In genomic region chr11:67290801-67291200, GRCh38 we compare ENCODE assay signal across 9 cellular contexts. TPM values are rescaled to one million over a fixed set of nuclear protein-coding genes. Genes with fewer than 3 reads are reported as not detected.
DNase-seq lines count a peak whose midpoint lies in the region; ATAC-seq and TF ChIP-seq lines count a peak whose summit lies in the region.
"Had no signal": no experiment of that assay in that cellular context is flagged by ENCODE, and none has a peak within 500 bp of the region (broad histone marks: within the 10 kb centered on the region; RNA-seq: fewer than 3 reads in every experiment).

No MANE protein-coding gene starts in this region.

- ATAC-seq in HG03460 (IDR thresholded peaks at IDR 0.05; ENCODE audit: unreplicated experiment), result no peak

- CTCF ChIA-PET in activated CD4-positive, alpha-beta T cell treated with anti-CD3 and anti-CD28 coated beads, Interleukin-2, amount 10 ng/mL, durations not matched to agents 7 days and 5 days (lab: Charles Lee), result interaction anchor here (1.3 to 6.1 kb wide), 2 partner anchors 12 to 13 kb away, joined by 7 to 41 read pairs; partner anchors contain the start of gene SSH3

- POLR2A ChIA-PET in activated CD4-positive, alpha-beta T cell treated with anti-CD3 and anti-CD28 coated beads, Interleukin-2, amount 10 ng/mL, durations not matched to agents 7 days and 5 days (lab: Charles Lee), result no interaction called here

- H3K27ac Mint-ChIP-seq in activated CD4-positive, alpha-beta T cell treated with anti-CD3 and anti-CD28 coated beads, Interleukin-2, amount 10 ng/mL, durations not matched to agents 7 days and 5 days, result peak overlapping the region; percentile 38
- peak overlapping the region; percentile 24 to 94 (median 67) for H3K27ac Mint-ChIP-seq in immature natural killer cell

- H3K4me1 Mint-ChIP-seq in activated CD4-positive, alpha-beta T cell treated with anti-CD3 and anti-CD28 coated beads, Interleukin-2, amount 10 ng/mL, durations not matched to agents 7 days and 5 days, result peaks cover 59% of the 10 kb centered on the region
- H3K4me1 Mint-ChIP-seq in immature natural killer cell, result peaks cover 46 to 61% of the 10 kb centered on the region in 2 donors

- H3K4me3 ChIP-seq in ascending aorta (peak overlapping the region in 1 of 2 donors; percentile 76), suprapubic skin (peak overlapping the region; percentile 87)

- H3K4me3 Mint-ChIP-seq in activated CD4-positive, alpha-beta T cell treated with anti-CD3 and anti-CD28 coated beads, Interleukin-2, amount 10 ng/mL, durations not matched to agents 7 days and 5 days, result peak overlapping the region; percentile 92
- peak overlapping the region; percentile 20 to 91 (median 86) for H3K4me3 Mint-ChIP-seq in immature natural killer cell

- intact Hi-C loops in ascending aorta (cut with DNase I), result no loop called here

- WGBS in suprapubic skin, result 74% methylated on average over 7 of the region's 7 CpGs

- TF ChIP-seq EP300 in suprapubic skin (IDR thresholded peaks at IDR 0.05), result no peak

- peaks cover 70% of the 10 kb centered on the region for H3K36me3 Mint-ChIP-seq in activated CD4-positive, alpha-beta T cell treated with anti-CD3 and anti-CD28 coated beads, Interleukin-2, amount 10 ng/mL, durations not matched to agents 7 days and 5 days (ENCODE audit: low read depth)
- H3K36me3 Mint-ChIP-seq in immature natural killer cell, result peaks cover 1 to 12% (median 10%) of the 10 kb centered on the region in 3 donors

- H3K9me3 Mint-ChIP-seq in activated CD4-positive, alpha-beta T cell treated with anti-CD3 and anti-CD28 coated beads, Interleukin-2, amount 10 ng/mL, durations not matched to agents 7 days and 5 days, result no peaks in the 10 kb centered on the region
- H3K9me3 Mint-ChIP-seq in immature natural killer cell, result peaks cover 0 to 2% (median under 1%) of the 10 kb centered on the region in 6 donors

- H3K9me3 ChIP-seq in ascending aorta, result no peaks in the 10 kb centered on the region
- H3K9me3 ChIP-seq in suprapubic skin, result peaks cover 5% of the 10 kb centered on the region
- H3K9me3 ChIP-seq: prostate gland had no signal

- TF ChIP-seq CTCF in ascending aorta (IDR thresholded peaks at IDR 0.05), result no peak
- no peak for TF ChIP-seq CTCF in suprapubic skin (IDR thresholded peaks at IDR 0.05)

- peak overlapping the region; percentile 91 to 98 for H3K27ac ChIP-seq in ascending aorta
- peak overlapping the region; percentile 98 for H3K27ac ChIP-seq in suprapubic skin

- peaks cover 18 to 39% of the 10 kb centered on the region in 2 donors for H3K36me3 ChIP-seq in ascending aorta
- peaks cover 42% of the 10 kb centered on the region for H3K36me3 ChIP-seq in suprapubic skin

- DNase-seq in activated CD4-positive, alpha-beta T cell treated with anti-CD3 and anti-CD28 coated beads, Interleukin-2, amount 10 ng/mL, durations not matched to agents 7 days and 5 days, result no peak
- DNase-seq in activated CD4-positive, alpha-beta T cell treated with anti-CD3 and anti-CD28 coated beads, Interleukin-2, amount 50 U/mL, for 1 hour, result no peak
- DNase-seq in ascending aorta (ENCODE audit: low spot score in 2 of 2), result no peak
- no peak for DNase-seq in immature natural killer cell
- peak in 1 of 2 donors; percentile 71 for DNase-seq in suprapubic skin (ENCODE audit: low spot score in 2 of 2)
- DNase-seq in Ammon's horn (ENCODE audit: low spot score), result no peak
- DNase-seq in DMS79 (lab: John Stamatoyannopoulos, UW), result no peak

- H3K27me3 ChIP-seq in ascending aorta (no peaks in the 10 kb centered on the region), suprapubic skin (no peaks in the 10 kb centered on the region)

- no peaks in the 10 kb centered on the region for H3K27me3 Mint-ChIP-seq in activated CD4-positive, alpha-beta T cell treated with anti-CD3 and anti-CD28 coated beads, Interleukin-2, amount 10 ng/mL, durations not matched to agents 7 days and 5 days
- H3K27me3 Mint-ChIP-seq in immature natural killer cell (ENCODE audit: low read depth in 3 of 3), result peaks cover 24 to 45% (median 28%) of the 10 kb centered on the region in 3 donors

- H3K4me1 ChIP-seq in ascending aorta (peaks cover 14 to 38% of the 10 kb centered on the region in 2 donors), suprapubic skin (peaks cover 67% of the 10 kb centered on the region)

- TF ChIP-seq POLR2A in suprapubic skin (IDR thresholded peaks at IDR 0.05), result no peak

RNA-seq across cellular contexts. Expression of gene ANKRD13D, which starts 1.7 kb away (rescaled TPM):
- total RNA-seq in activated CD4-positive, alpha-beta T cell treated with anti-CD3 and anti-CD28 coated beads, Interleukin-2, amount 10 ng/mL, durations not matched to agents 7 days and 5 days, result 100 to 1,000 TPM; 135 to 194 TPM
- total RNA-seq in ascending aorta (54.7 TPM), suprapubic skin (100 to 1,000 TPM in 1 of 4 donors, 10 to 100 TPM in 3; 55.7 to 154 (median 77.2) TPM)
- polyA plus RNA-seq in immature natural killer cell, result 10 to 100 TPM; 12.4 to 26.7 (median 14.2) TPM

RNA-seq across cellular contexts. Expression of gene SSH3, which starts 12.5 kb away (rescaled TPM):
- 1 to 10 TPM; 8.2 to 9.6 TPM for total RNA-seq in activated CD4-positive, alpha-beta T cell treated with anti-CD3 and anti-CD28 coated beads, Interleukin-2, amount 10 ng/mL, durations not matched to agents 7 days and 5 days
- total RNA-seq in ascending aorta (30.9 TPM), suprapubic skin (100 to 1,000 TPM in 1 of 4 donors, 10 to 100 TPM in 3; 49.4 to 107 (median 63.9) TPM)
- polyA plus RNA-seq in immature natural killer cell, result 1 to 10 TPM; 1.1 to 4.8 (median 2.3) TPM

RNA-seq across cellular contexts. Expression of gene GRK2, which starts 24.5 kb away (rescaled TPM):
- total RNA-seq in activated CD4-positive, alpha-beta T cell treated with anti-CD3 and anti-CD28 coated beads, Interleukin-2, amount 10 ng/mL, durations not matched to agents 7 days and 5 days, result 100 to 1,000 TPM; 306 to 324 TPM
- total RNA-seq in ascending aorta (65.3 TPM), suprapubic skin (100 to 1,000 TPM in 2 of 4 donors, 10 to 100 TPM in 2; 84.3 to 157 (median 105) TPM)
- polyA plus RNA-seq in immature natural killer cell, result 10 to 100 TPM; 15.2 to 25.9 (median 22.9) TPM
